ENCODE assay signal across 1 cellular context in the genomic region with DNA sequence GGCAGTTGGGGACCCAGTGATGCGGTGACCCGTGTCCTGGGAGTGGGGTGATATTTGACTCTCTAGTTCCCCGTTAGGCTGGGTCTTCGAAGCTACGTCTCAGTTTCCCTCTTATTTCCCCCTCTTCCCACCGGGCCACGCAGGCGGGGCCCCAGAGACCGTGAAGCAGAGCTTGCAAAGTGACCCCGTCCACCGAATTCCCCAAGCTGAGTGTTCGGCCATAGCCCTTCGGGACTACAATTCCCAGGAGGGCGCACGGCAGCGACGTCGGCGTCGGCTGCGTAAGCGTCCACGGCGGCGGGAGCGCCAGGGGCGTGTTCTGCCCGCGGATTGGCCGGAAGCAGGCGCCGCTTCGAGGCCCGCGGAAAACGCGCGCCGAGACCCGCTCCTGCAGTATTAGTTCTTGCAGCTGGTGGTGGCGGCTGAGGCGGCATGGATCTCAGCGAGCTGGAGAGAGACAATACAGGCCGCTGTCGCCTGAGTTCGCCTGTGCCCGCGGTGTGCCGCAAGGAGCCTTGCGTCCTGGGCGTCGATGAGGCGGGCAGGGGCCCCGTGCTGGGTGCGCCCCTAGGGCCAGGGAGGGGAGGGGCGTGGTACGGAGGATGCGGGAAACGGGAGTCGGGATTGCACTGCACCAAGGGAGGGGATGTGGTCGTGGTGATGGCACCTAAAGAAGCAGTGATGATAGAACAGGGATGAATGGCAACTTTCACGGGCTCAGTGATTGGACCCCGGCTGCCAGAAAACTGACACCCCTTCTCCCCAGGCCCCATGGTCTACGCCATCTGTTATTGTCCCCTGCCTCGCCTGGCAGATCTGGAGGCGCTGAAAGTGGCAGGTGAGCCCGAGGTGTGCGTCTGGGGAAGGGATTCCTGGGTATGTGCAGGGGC.
TF ChIP-seq lines count a peak whose summit lies in the region.

RNASEH2A (plus strand) TSS at position 343 of the 890 bp plus-strand sequence; CDS start at position 433, 90 bp downstream.

TF ChIP-seq in SK-N-SH, 30 proteins besides CTCF, POLR2A, EP300 and RAD21 (continued from another document):
- TF ChIP-seq MXI1 (IDR thresholded peaks at IDR 0.05; ENCODE audit: low read depth, low read length): peak; percentile 95
- TF ChIP-seq MAX (IDR thresholded peaks at IDR 0.05; ENCODE audit: low read depth): peak; percentile 79; the same call in 1 of the 2 replicates
- TF ChIP-seq MEF2A (IDR thresholded peaks at IDR 0.05; ENCODE audit: borderline replicate concordance, low read depth): no peak
- peak; percentile 66 for TF ChIP-seq CHD2 (IDR thresholded peaks at IDR 0.05; ENCODE audit: low read length, partially characterized antibody)
- no peak for TF ChIP-seq TEAD4 (IDR thresholded peaks at IDR 0.05; ENCODE audit: borderline replicate concordance, insufficient read depth)
- peak; percentile 56; the same call in 1 of the 2 replicates for TF ChIP-seq ELF1 (IDR thresholded peaks at IDR 0.05)
- TF ChIP-seq SIN3A (IDR thresholded peaks at IDR 0.05; ENCODE audit: borderline replicate concordance, low read depth, low read length): peak; percentile 97
- peak; percentile 82 for TF ChIP-seq YY1 (IDR thresholded peaks at IDR 0.05; ENCODE audit: low read depth)
- peak; percentile 67 for TF ChIP-seq POLR2AphosphoS5 (IDR thresholded peaks at IDR 0.05; ENCODE audit: low read depth, low read length)
